Comparison of ENCODE assay signal across 25 cellular contexts in genomic region chrX:143429831-143430230, GRCh38.
"Had no signal": no experiment of that assay in that cellular context is flagged by ENCODE, and none has a peak within 500 bp of the region (broad histone marks: within the 10 kb centered on the region; RNA-seq: fewer than 3 reads in every experiment).

No MANE protein-coding gene starts in this region.

- H3K4me1 ChIP-seq: Peyer's patch, SJSA1 had no signal

- H3K4me3 ChIP-seq: MG63, PC-9, Peyer's patch, SJSA1, SK-N-MC had no signal

- H3K4me2 ChIP-seq: PC-9 had no signal

- H3K9me3 ChIP-seq: MG63, Peyer's patch, SJSA1 had no signal

- H3K27ac ChIP-seq: PC-9, Peyer's patch, SJSA1, SK-N-MC had no signal

- H3K27me3 ChIP-seq: MG63, Peyer's patch, SJSA1 had no signal

- FAIRE-seq: HepG2 had no signal

- H3K36me3 ChIP-seq: MG63, Peyer's patch, SJSA1 had no signal

- H2AFZ ChIP-seq: PC-9 had no signal

- ATAC-seq: HepG2 had no signal

- DNase-seq: IMR-90, Karpas-422, KG1, NCI-H1092, NCI-H1105 treated with DMSO at 0.1 percent for 48 hours, NCI-H1417 treated with DMSO at 0.1 percent for 48 hours, NCI-H146, NCI-H1694 treated with DMSO at 0.1 percent for 48 hours, NCI-H1930, NCI-H2081, NCI-H2107, NCI-H2227 treated with DMSO at 0.1 percent for 48 hours, NCI-H524, NCI-H526 treated with DMSO at 0.1 percent for 48 hours, NCI-H748 treated with DMSO at 0.1 percent for 48 hours, PC-9, Peyer's patch, Right ventricle myocardium superior, RPMI8226, SIG-M5, SW 1271 had no signal
